26 cellular contexts compared by ENCODE assay signal in the genomic region with DNA sequence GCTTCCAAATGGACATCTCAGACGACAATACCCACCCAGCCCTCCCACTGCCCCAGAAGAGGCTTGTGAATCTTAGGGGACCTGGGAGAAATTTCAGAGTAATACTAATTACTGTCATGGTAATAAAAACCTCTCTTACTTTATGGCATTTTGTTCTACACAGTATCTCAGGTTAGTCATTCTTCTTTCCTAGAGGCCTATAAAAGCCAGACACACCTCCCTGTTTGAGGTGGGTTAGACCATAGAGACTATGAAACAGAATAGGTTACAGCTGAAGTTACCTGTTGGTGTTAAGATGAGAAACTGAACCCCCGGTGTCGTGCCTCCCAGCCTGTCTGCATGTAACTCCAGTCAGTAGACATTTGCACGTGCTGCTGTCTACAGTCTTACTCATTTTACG.
"Had no signal": no experiment of that assay in that cellular context is flagged by ENCODE, and none has a peak within 500 bp of the region (broad histone marks: within the 10 kb centered on the region; RNA-seq: fewer than 3 reads in every experiment).

No MANE protein-coding gene starts in this region.

- H3K27ac ChIP-seq: ascending aorta, breast epithelium, cardiac muscle cell, coronary artery, dorsolateral prefrontal cortex, esophagus muscularis mucosa, gastroesophageal sphincter had no signal

- H3K4me3 ChIP-seq: ascending aorta, breast epithelium, cardiac muscle cell, coronary artery, dorsolateral prefrontal cortex, esophagus muscularis mucosa, gastroesophageal sphincter had no signal

- DNase-seq: activated CD4-positive, alpha-beta memory T cell treated with anti-CD3 and anti-CD28 coated beads for 36 hours; activated CD4-positive, alpha-beta T cell treated with anti-CD3 and anti-CD28 coated beads for 36 hours; activated CD4-positive, alpha-beta T cell treated with anti-CD3 and anti-CD28 coated beads, Interleukin-2, amount 10 ng/mL, durations not matched to agents 24 days and 14 days; activated CD4-positive, CD25-positive, alpha-beta regulatory T cell; activated CD4-positive, CD25-positive, alpha-beta regulatory T cell treated with anti-CD3 and anti-CD28 coated beads, Interleukin-2, amount 50 U/mL, for 72 hours; activated CD8-positive, alpha-beta memory T cell treated with anti-CD3 and anti-CD28 coated beads, Interleukin-2, amount 10 ng/mL, durations not matched to agents 7 days and 5 days; activated CD8-positive, alpha-beta memory T cell treated with anti-CD3 and anti-CD28 coated beads, Interleukin-2, amount 50 U/mL, for 4 hours; activated CD8-positive, alpha-beta T cell treated with anti-CD3 and anti-CD28 coated beads, Interleukin-2, amount 10 ng/mL, durations not matched to agents 7 days and 5 days; activated effector memory CD4-positive, alpha-beta T cell treated with anti-CD3 and anti-CD28 coated beads, Interleukin-2, amount 50 U/mL, for 16 hours; activated naive CD4-positive, alpha-beta T cell; activated naive CD4-positive, alpha-beta T cell treated with anti-CD3 and anti-CD28 coated beads, Interleukin-2, amount 10 ng/mL, durations not matched to agents 7 days and 5 days; activated naive CD8-positive, alpha-beta T cell treated with anti-CD3 and anti-CD28 coated beads, Interleukin-2, amount 10 ng/mL, durations not matched to agents 7 days and 5 days; activated T-cell treated with anti-CD3 and anti-CD28 coated beads, Interleukin-2, amount 50 U/mL, for 1 hour; activated T-cell treated with anti-CD3 and anti-CD28 coated beads, Interleukin-2, amount 50 U/mL, for 48 hours; effector memory CD4-positive, alpha-beta T cell; erythroblast; foreskin melanocyte; T-helper 2 cell had no signal

- H3K9me3 ChIP-seq: ascending aorta, breast epithelium, esophagus muscularis mucosa, gastroesophageal sphincter had no signal

- H3K27me3 ChIP-seq: ascending aorta, breast epithelium, cardiac muscle cell, dorsolateral prefrontal cortex, esophagus muscularis mucosa, gastroesophageal sphincter had no signal

- H3K36me3 ChIP-seq: breast epithelium, cardiac muscle cell had no signal

- H3K4me1 ChIP-seq: ascending aorta, breast epithelium, esophagus muscularis mucosa, gastroesophageal sphincter had no signal

- ATAC-seq: activated CD4-positive, alpha-beta T cell treated with anti-CD3 and anti-CD28 coated beads for 36 hours; activated CD8-positive, alpha-beta memory T cell treated with anti-CD3 and anti-CD28 coated beads, Interleukin-2, amount 10 ng/mL, durations not matched to agents 7 days and 5 days; activated CD8-positive, alpha-beta T cell treated with anti-CD3 and anti-CD28 coated beads, Interleukin-2, amount 10 ng/mL, durations not matched to agents 7 days and 5 days; activated naive CD4-positive, alpha-beta T cell treated with anti-CD3 and anti-CD28 coated beads, Interleukin-2, amount 50 U/mL, for 72 hours; gastroesophageal sphincter had no signal
